Comparison of ENCODE assay signal across 9 cellular contexts in genomic region chr4:110508827-110509446, GRCh38. TPM values are rescaled to one million over a fixed set of nuclear protein-coding genes. Genes with fewer than 3 reads are reported as not detected.
A peak's percentile ranks its signal among the peaks of the same experiment; 100 is the strongest.
DNase-seq lines count a peak whose midpoint lies in the region; ATAC-seq, FAIRE-seq and TF ChIP-seq lines count a peak whose summit lies in the region.
"Had no signal": no experiment of that assay in that cellular context is flagged by ENCODE, and none has a peak within 500 bp of the region (broad histone marks: within the 10 kb centered on the region; RNA-seq: fewer than 3 reads in every experiment).

No MANE protein-coding gene starts in this region.

- no peaks in the 10 kb centered on the region for H4K20me1 ChIP-seq in HCT116 (ENCODE audit: insufficient read depth)

- no peak overlapping the region for H3K27ac ChIP-seq in HCT116 (ENCODE audit: low read depth, low read length)

- no peaks in the 10 kb centered on the region for H3K9me3 ChIP-seq in HCT116 (ENCODE audit: control insufficient read depth in 1 of 2, insufficient read depth in 1 of 2, low read depth in 1 of 2, low read length in 2 of 2)

- no peak overlapping the region for H3K9ac ChIP-seq in HCT116 (ENCODE audit: low read length)

- peak; percentile 76 for TF ChIP-seq RAD21 in HCT116 (IDR thresholded peaks at IDR 0.05; ENCODE audit: low read depth)

- DNase-seq in AG10803 (ENCODE audit: low read depth) (peak; percentile 46), HCT116 (ENCODE audit: low read depth, low spot score) (no peak), inferior parietal cortex (ENCODE audit: extremely low spot score) (peak; percentile 30), cerebellar nuclear complex (lab: John Stamatoyannopoulos, UW) (no peak)
- no peak for DNase-seq in stimulated activated CD4-positive, alpha-beta T cell treated with anti-CD3 and anti-CD28 coated beads, Interleukin-12 subunit alpha, Interleukin-12 subunit beta, amount 100 ng/mL, for 4 hours

- FAIRE-seq in TTC549 (lab: Jason Lieb, UNC): peak; percentile 92
- FAIRE-seq: frontal cortex had no signal

- no peak overlapping the region for H2AFZ ChIP-seq in HCT116 (ENCODE audit: low read depth, low read length, poor library complexity, severe bottlenecking)

- no peak overlapping the region for H3K4me2 ChIP-seq in HCT116 (ENCODE audit: low read length)

- H3K79me2 ChIP-seq in HCT116 (ENCODE audit: insufficient read depth, low read length): no peaks in the 10 kb centered on the region

- RAD21 ChIA-PET in HCT116 (lab: Charles Lee; ENCODE audit: low non-redundant PET in 1 of 2, low total read pairs in 2 of 2, uncharacterized antibody in 2 of 2, unreplicated experiment in 2 of 2): interaction anchor here (0.6 to 1.8 kb wide), 4 partner anchors 165 to 510 kb away, joined by 3 to 9 read pairs (median 4); no protein-coding TSS in a partner anchor

- CTCF ChIA-PET in HCT116 (lab: Charles Lee): interaction anchor here (0.7 to 9.1 kb wide), 14 partner anchors 9 to 510 kb away, joined by 3 to 167 read pairs (median 4); partner anchors contain the start of gene ELOVL6

- no peaks in the 10 kb centered on the region for H3K4me1 ChIP-seq in HCT116 (ENCODE audit: control insufficient read depth in 1 of 2, insufficient read depth in 2 of 2, low read length in 2 of 2)

- POLR2A ChIA-PET in HCT116 (lab: Charles Lee): interaction anchor here (0.8 kb wide), 1 partner anchor 165 kb away, joined by 3 read pairs; no protein-coding TSS in a partner anchor

- TF ChIP-seq CTCF in AG10803 (conservative IDR thresholded peaks at IDR 0.05; ENCODE audit: low read length): peak; percentile 70
- peak; percentile 33 to 74 (median 55); a peak in 4 of 6 replicates for TF ChIP-seq CTCF in HCT116 (IDR thresholded peaks at IDR 0.05 in 2 of 3, conservative IDR thresholded peaks at IDR 0.05 in 1 of 3; ENCODE audit: borderline replicate concordance in 1 of 3, insufficient read depth in 1 of 3, low read depth in 2 of 3, low read length in 2 of 3)

- H3K4me3 ChIP-seq in AG10803 (ENCODE audit: low read length) (no peak overlapping the region), HCT116 (replicated peaks in 1 of 2; ENCODE audit: low read depth in 1 of 2, low read length in 2 of 2) (no peak overlapping the region)

- peak; percentile 61 for ATAC-seq in HCT116
- no peak for ATAC-seq in HG02798 (IDR thresholded peaks at IDR 0.05; ENCODE audit: poor library complexity, unreplicated experiment)
- ATAC-seq in HG02678 (IDR thresholded peaks at IDR 0.05; ENCODE audit: unreplicated experiment): no peak

- TF ChIP-seq POLR2A in HCT116 (IDR thresholded peaks at IDR 0.05; ENCODE audit: borderline replicate concordance, extremely low read depth, insufficient read depth, insufficient read length): no peak

- no TSS peak for BruUV-seq in HCT116 (replicated peaks; lab: Mats Ljungman, UMichigan)

- no peaks in the 10 kb centered on the region for H3K9me2 ChIP-seq in HCT116 (ENCODE audit: insufficient read depth)

- no peaks in the 10 kb centered on the region for H3K36me3 ChIP-seq in HCT116 (ENCODE audit: control insufficient read depth in 1 of 2, insufficient read depth in 2 of 2, low read length in 2 of 2)

- intact Hi-C loops in HCT116 (cut with micrococcal nuclease): loop anchor here (2.0 kb wide), 2 partner anchors 164 to 194 kb away; no protein-coding TSS in a partner anchor

- H3K27me3 ChIP-seq in HCT116 (ENCODE audit: insufficient read depth, low read length): no peaks in the 10 kb centered on the region

TF ChIP-seq in HCT116, 20 proteins besides CTCF, POLR2A, EP300 and RAD21:
- TF ChIP-seq CEBPB (IDR thresholded peaks at IDR 0.05; ENCODE audit: low read depth) (no peak), JUND (IDR thresholded peaks at IDR 0.05) (no peak), TCF7L2 (IDR thresholded peaks at IDR 0.05; ENCODE audit: borderline replicate concordance, extremely low read depth, insufficient read depth, insufficient read length) (no peak), ATF3 (IDR thresholded peaks at IDR 0.05) (no peak), ELF1 (IDR thresholded peaks at IDR 0.05; ENCODE audit: borderline replicate concordance, low read depth) (no peak), FOSL1 (IDR thresholded peaks at IDR 0.05; ENCODE audit: low read depth) (no peak)
TF ChIP-seq in HCT116: peak in this region for 0.

RNA-seq across cellular contexts. Expression of gene ENPEP, which starts 33.0 kb away (rescaled TPM):
- 4.5 TPM for total RNA-seq in HCT116 (2021; ENCODE audit: unreplicated experiment)
- 0.85 and 1.6 TPM in 2 replicates for polyA plus RNA-seq in HCT116 (2012)

Comparison
In these comparisons a context has a peak if more than half of its experiments do, and no peak if none do; other contexts are left out.
1. DNase-seq: peak in AG10803 (single experiment) and inferior parietal cortex (single experiment); none in HCT116 (single experiment), cerebellar nuclear complex (0 of 2) and stimulated activated CD4-positive, alpha-beta T cell treated with anti-CD3 and anti-CD28 coated beads, Interleukin-12 subunit alpha, Interleukin-12 subunit beta, amount 100 ng/mL, for 4 hours (single experiment).